Comparison of ENCODE assay signal across 19 cellular contexts in the genomic region with DNA sequence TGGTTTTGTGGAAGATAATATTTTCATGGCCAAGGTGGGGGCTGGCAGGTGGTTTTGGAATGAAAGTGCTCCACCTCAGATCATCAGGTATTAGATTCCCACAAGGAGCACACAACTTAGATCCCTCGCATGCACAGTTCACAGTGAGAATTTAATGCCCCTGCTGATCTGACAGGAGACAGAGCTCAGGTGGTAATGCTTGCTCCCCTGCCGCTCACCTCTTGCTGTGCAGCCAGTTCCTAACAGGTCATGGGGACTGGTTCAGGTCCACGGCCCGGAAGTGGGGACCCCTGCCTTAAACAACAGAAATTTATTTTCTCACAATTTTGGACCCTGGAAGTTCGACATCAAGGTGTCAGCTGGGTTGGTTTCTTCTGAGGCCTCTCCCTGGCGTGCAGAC.
"Had no signal": no experiment of that assay in that cellular context is flagged by ENCODE, and none has a peak within 500 bp of the region (broad histone marks: within the 10 kb centered on the region; RNA-seq: fewer than 3 reads in every experiment).

No MANE protein-coding gene starts in this region.

- H3K4me3 ChIP-seq: coronary artery, esophagus muscularis mucosa, gastrocnemius medialis, right atrium auricular region, stomach, suprapubic skin, tibial artery, upper lobe of left lung, uterus had no signal

- H3K9me3 ChIP-seq: esophagus muscularis mucosa, gastrocnemius medialis, right atrium auricular region, stomach, suprapubic skin, tibial artery, upper lobe of left lung, uterus had no signal

- FAIRE-seq: keratinocyte, small intestine had no signal

- H3K27ac Mint-ChIP-seq: immature natural killer cell; naive thymus-derived CD4-positive, alpha-beta T cell had no signal

- H3K27ac ChIP-seq: coronary artery, epithelial cell of prostate, esophagus muscularis mucosa, gastrocnemius medialis, right atrium auricular region, stomach, suprapubic skin, tibial artery, upper lobe of left lung, uterus had no signal

- H3K36me3 ChIP-seq: esophagus muscularis mucosa, gastrocnemius medialis, right atrium auricular region, stomach, suprapubic skin, tibial artery, upper lobe of left lung, uterus had no signal

- H3K4me1 Mint-ChIP-seq: immature natural killer cell had no signal

- DNase-seq: effector memory CD4-positive, alpha-beta T cell; gastrocnemius medialis; immature natural killer cell; left colon; mesendoderm; naive thymus-derived CD4-positive, alpha-beta T cell; small intestine; stimulated activated CD4-positive, alpha-beta T cell treated with anti-CD3 and anti-CD28 coated beads, Interleukin-12 subunit alpha, Interleukin-12 subunit beta, amount 100 ng/mL, for 4 hours; stimulated activated naive CD4-positive, alpha-beta T cell; stomach; tibial artery; upper lobe of left lung; uterus had no signal

- H3K27me3 Mint-ChIP-seq: naive thymus-derived CD4-positive, alpha-beta T cell had no signal

- ATAC-seq: gastrocnemius medialis; left colon; naive thymus-derived CD4-positive, alpha-beta T cell had no signal

- H3K36me3 Mint-ChIP-seq: immature natural killer cell; naive thymus-derived CD4-positive, alpha-beta T cell had no signal

- H3K4me3 Mint-ChIP-seq: immature natural killer cell; naive thymus-derived CD4-positive, alpha-beta T cell had no signal

- H3K9me3 Mint-ChIP-seq: immature natural killer cell had no signal
